In genomic region chr16:19093631-19094541, GRCh38 we compare ENCODE assay signal across 22 cellular contexts. TPM values are rescaled to one million over a fixed set of nuclear protein-coding genes. Genes with fewer than 3 reads are reported as not detected.
A peak's percentile ranks its signal among the peaks of the same experiment; 100 is the strongest.
DNase-seq lines count a peak whose midpoint lies in the region; ATAC-seq, FAIRE-seq and TF ChIP-seq lines count a peak whose summit lies in the region.
"Had no signal": no experiment of that assay in that cellular context is flagged by ENCODE, and none has a peak within 500 bp of the region (broad histone marks: within the 10 kb centered on the region; RNA-seq: fewer than 3 reads in every experiment).

No MANE protein-coding gene starts in this region.

- no peaks in the 10 kb centered on the region for H3K79me2 ChIP-seq in GM23338 (replicated peaks; ENCODE audit: insufficient read depth)

- TF ChIP-seq POLR2A in body of pancreas (IDR thresholded peaks at IDR 0.05): no peak

- peaks cover 2% of the 10 kb centered on the region; the same call in 1 of the 3 replicates for H3K36me3 Mint-ChIP-seq in GM23338 (ENCODE audit: low read depth)
- H3K36me3 Mint-ChIP-seq: CD8-positive, alpha-beta T cell had no signal

- no peak for ATAC-seq in GM23338
- ATAC-seq in pancreas: peak in 3 of 4 donors; percentile 21 to 65 (median 22)
- no peak for ATAC-seq in body of pancreas
- no peak for ATAC-seq in GM21786 (IDR thresholded peaks at IDR 0.05; ENCODE audit: unreplicated experiment)
- no peak for ATAC-seq in GM19452 (IDR thresholded peaks at IDR 0.05; ENCODE audit: unreplicated experiment)
- ATAC-seq: CD8-positive, alpha-beta T cell; T-helper 17 cell had no signal

- H3K4me1 ChIP-seq in GM23338 (ENCODE audit: insufficient read depth) (no peaks in the 10 kb centered on the region), pancreas (peaks cover 0 to 4% (median 0%) of the 10 kb centered on the region in 3 donors), body of pancreas (no peaks in the 10 kb centered on the region)
- H3K4me1 ChIP-seq: HAP-1 had no signal

- DNase-seq in GM23338 (ENCODE audit: low spot score) (no peak), NCI-H345 (lab: John Stamatoyannopoulos, UW) (peak; percentile 64), coronary artery (ENCODE audit: low spot score) (peak; percentile 22), pancreas (no peak), body of pancreas (no peak), SIG-M5 (lab: John Stamatoyannopoulos, UW) (no peak)
- DNase-seq: CD8-positive, alpha-beta T cell; DMS79; KG1; NCI-H1417; NCI-H1930; NCI-H446; SJCRH30; T-helper 17 cell had no signal

- TF ChIP-seq CTCF in GM23338 (conservative IDR thresholded peaks at IDR 0.05; ENCODE audit: low read depth in 2 of 2) (no peak), coronary artery (IDR thresholded peaks at IDR 0.05) (no peak), pancreas (IDR thresholded peaks at IDR 0.05) (no peak), body of pancreas (IDR thresholded peaks at IDR 0.05) (no peak)

- H3K4me3 ChIP-seq in GM23338: no peak overlapping the region
- H3K4me3 ChIP-seq in coronary artery: no peak overlapping the region
- no peak overlapping the region for H3K4me3 ChIP-seq in pancreas
- no peak overlapping the region for H3K4me3 ChIP-seq in body of pancreas
- H3K4me3 ChIP-seq: BLaER1 treated with 17β-estradiol and CSF1 and Interleukin-3, amounts not matched to agents 10 nM and 100 nM; HAP-1; SJCRH30 had no signal

- H3K27me3 ChIP-seq in GM23338 (ENCODE audit: insufficient read depth) (no peaks in the 10 kb centered on the region), pancreas (no peaks in the 10 kb centered on the region), body of pancreas (no peaks in the 10 kb centered on the region)
- H3K27me3 ChIP-seq: BLaER1 treated with 17β-estradiol and CSF1 and Interleukin-3, amounts not matched to agents 10 nM and 100 nM; SJCRH30 had no signal

- intact Hi-C loops in pancreas (cut with DNase I): loop anchor here in 2 of 3 donors (10.0 kb wide), 2 partner anchors 411 to 421 kb away; no protein-coding TSS in a partner anchor
- intact Hi-C loops in body of pancreas (cut with DNase I): no loop called here

- no peak overlapping the region for H3K4me2 ChIP-seq in GM23338

- no peaks in the 10 kb centered on the region for H3F3A ChIP-seq in GM23338 (replicated peaks; ENCODE audit: low read depth)

- FAIRE-seq in pancreas (lab: Jason Lieb, UNC): no peak
- FAIRE-seq: D721Med, GM12892, GM18507 had no signal

- H3K9me2 ChIP-seq in GM23338 (ENCODE audit: insufficient read depth): 0 out of 2 replicates have a peak, but pooled peaks cover 3% of the 10 kb centered on the region

- no peak overlapping the region for H3K4me3 Mint-ChIP-seq in GM23338
- H3K4me3 Mint-ChIP-seq: CD8-positive, alpha-beta T cell; T-helper 17 cell had no signal

- H3K27ac ChIP-seq in GM23338 (ENCODE audit: low read depth) (no peak overlapping the region), coronary artery (no peak overlapping the region), pancreas (no peak overlapping the region), body of pancreas (no peak overlapping the region)
- H3K27ac ChIP-seq: RWPE1, SJCRH30 had no signal

- H3K36me3 ChIP-seq in GM23338 (ENCODE audit: insufficient read depth) (no peaks in the 10 kb centered on the region), pancreas (no peaks in the 10 kb centered on the region), body of pancreas (replicated peaks in 1 of 2; ENCODE audit: insufficient read depth in 1 of 2, low read depth in 2 of 2) (no peaks in the 10 kb centered on the region)
- H3K36me3 ChIP-seq: HAP-1, SJCRH30 had no signal

- H3K9me3 ChIP-seq in pancreas (no peaks in the 10 kb centered on the region), body of pancreas (no peaks in the 10 kb centered on the region)
- H3K9me3 ChIP-seq: SJCRH30 had no signal

- H2AFZ ChIP-seq in GM23338: peak overlapping the region; percentile 63

- H3K27me3 Mint-ChIP-seq in GM23338 (ENCODE audit: insufficient read depth, low read depth, poor library complexity): peaks cover 6% of the 10 kb centered on the region

- WGBS in pancreas, 2 donors: 66 to 71% methylated on average over 15 of the region's 15 CpGs
- 67 to 70% methylated on average over 15 of the region's 15 CpGs for WGBS in body of pancreas, 2 donors

- peak overlapping the region; percentile 18 for H3K27ac Mint-ChIP-seq in GM23338
- H3K27ac Mint-ChIP-seq: CD8-positive, alpha-beta T cell; T-helper 17 cell had no signal

- H3K9me3 Mint-ChIP-seq in GM23338: peaks cover 12% of the 10 kb centered on the region; the same call in 2 of the 3 replicates

- no peaks in the 10 kb centered on the region; the same call in 2 of the 3 replicates for H3K4me1 Mint-ChIP-seq in GM23338

- no peaks in the 10 kb centered on the region for H4K20me1 ChIP-seq in GM23338 (replicated peaks; ENCODE audit: insufficient read depth)
- H4K20me1 ChIP-seq: BLaER1 treated with 17β-estradiol and CSF1 and Interleukin-3, amounts not matched to agents 10 nM and 100 nM had no signal

TF ChIP-seq in GM23338, 12 proteins besides CTCF, POLR2A, EP300 and RAD21:
- TF ChIP-seq POLR2AphosphoS5 (IDR thresholded peaks at IDR 0.05; ENCODE audit: low read depth) (no peak), CREB1 (CRISPR knock-in tag; IDR thresholded peaks at IDR 0.05; ENCODE audit: low read depth) (no peak), EZH2 (IDR thresholded peaks at IDR 0.05; ENCODE audit: low read depth, unreplicated experiment) (no peak), JUNB (IDR thresholded peaks at IDR 0.05; ENCODE audit: unreplicated experiment) (no peak), ZNF114 (CRISPR knock-in tag; IDR thresholded peaks at IDR 0.05) (no peak)
- TF ChIP-seq, protein P1, sequence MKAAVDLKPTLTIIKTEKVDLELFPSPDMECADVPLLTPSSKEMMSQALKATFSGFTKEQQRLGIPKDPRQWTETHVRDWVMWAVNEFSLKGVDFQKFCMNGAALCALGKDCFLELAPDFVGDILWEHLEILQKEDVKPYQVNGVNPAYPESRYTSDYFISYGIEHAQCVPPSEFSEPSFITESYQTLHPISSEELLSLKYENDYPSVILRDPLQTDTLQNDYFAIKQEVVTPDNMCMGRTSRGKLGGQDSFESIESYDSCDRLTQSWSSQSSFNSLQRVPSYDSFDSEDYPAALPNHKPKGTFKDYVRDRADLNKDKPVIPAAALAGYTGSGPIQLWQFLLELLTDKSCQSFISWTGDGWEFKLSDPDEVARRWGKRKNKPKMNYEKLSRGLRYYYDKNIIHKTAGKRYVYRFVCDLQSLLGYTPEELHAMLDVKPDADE (IDR thresholded peaks at IDR 0.05): no peak

RNA-seq across cellular contexts. Expression of gene ITPRIPL2, which starts 19.9 kb away (rescaled TPM):
- total RNA-seq in GM23338 (2014; rRNA removed; shearing (Covaris generic)): 5.7 and 8.3 TPM in 2 replicates
- polyA plus RNA-seq in GM23338 (2016; fragmentation: Nextera tagmentation; extraction: Ambion mirVana) (0.94 TPM in 2 replicates), pancreas (1 to 10 TPM; 4.0 to 4.3 TPM)
- total RNA-seq in pancreas (10 to 100 TPM; 17.9 to 36.2 (median 24.1) TPM), body of pancreas (10 to 100 TPM; 22.7 to 35.5 TPM)

RNA-seq across cellular contexts. Expression of gene COQ7, which starts 26.5 kb away (rescaled TPM):
- 17.4 and 17.9 TPM in 2 replicates for total RNA-seq in GM23338 (2014; rRNA removed; shearing (Covaris generic))
- polyA plus RNA-seq in GM23338 (2016; fragmentation: Nextera tagmentation; extraction: Ambion mirVana): 19.3 and 21.7 TPM in 2 replicates
- 10 to 100 TPM in 4 of 6 donors, 1 to 10 TPM in 2; 6.9 to 10.5 (median 10.1) TPM for total RNA-seq in pancreas
- 10 to 100 TPM in 1 of 2 donors, 1 to 10 TPM in 1; 7.8 to 12.6 TPM for polyA plus RNA-seq in pancreas
- total RNA-seq in body of pancreas: 1 to 10 TPM; 8.6 to 9.1 TPM

Comparison
In these comparisons a context has a peak if more than half of its experiments do, and no peak if none do; other contexts are left out.
1. ATAC-seq: peak in pancreas (3 of 4); none in GM23338 (single experiment), body of pancreas (single experiment), GM21786 (single experiment) and GM19452 (single experiment).
2. DNase-seq: peak in NCI-H345 (single experiment) and coronary artery (single experiment); none in GM23338 (single experiment), pancreas (0 of 6), body of pancreas (0 of 4) and SIG-M5 (single experiment).